ENCODE assay signal across 10 cellular contexts in the genomic region with DNA sequence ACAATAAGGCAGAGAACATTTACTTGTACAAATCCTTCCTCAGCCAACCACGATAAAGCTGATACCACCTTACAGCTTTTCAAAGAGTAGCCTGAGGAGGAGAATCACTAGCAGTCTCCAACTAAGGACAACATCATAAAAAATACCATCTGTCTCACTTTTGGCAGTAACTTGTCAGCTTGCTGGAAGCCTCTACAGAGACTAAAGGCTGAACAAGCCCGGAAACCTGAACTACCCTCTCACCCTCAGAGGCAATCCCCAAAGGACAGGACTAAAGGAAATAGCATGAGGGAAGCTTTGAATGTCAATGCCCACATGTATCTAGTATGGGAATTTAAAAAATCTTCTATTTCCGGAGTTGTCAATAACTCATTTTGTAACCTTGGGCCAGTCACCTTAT. TPM values are rescaled to one million over a fixed set of nuclear protein-coding genes. Genes with fewer than 3 reads are reported as not detected.
DNase-seq lines count a peak whose midpoint lies in the region; ATAC-seq, FAIRE-seq and TF ChIP-seq lines count a peak whose summit lies in the region.
"Had no signal": no experiment of that assay in that cellular context is flagged by ENCODE, and none has a peak within 500 bp of the region (broad histone marks: within the 10 kb centered on the region; RNA-seq: fewer than 3 reads in every experiment).

No MANE protein-coding gene starts in this region.

- no peak for TF ChIP-seq RAD21 in K562 (CRISPR knock-in tag; conservative IDR thresholded peaks at IDR 0.05 in 1 of 2, IDR thresholded peaks at IDR 0.05 in 1 of 2)

- H3K79me2 ChIP-seq in K562 (ENCODE audit: control insufficient read depth, insufficient read depth, low read length): peaks cover 97% of the 10 kb centered on the region

- H3K27me3 Mint-ChIP-seq in nephron progenitor cell (ENCODE audit: low read depth, poor library complexity): no peaks in the 10 kb centered on the region

- H3K27ac ChIP-seq in K562 (ENCODE audit: extremely low read depth, low read depth, low read length): peak overlapping the region; percentile 1; the same call in 1 of the 3 replicates
- H3K27ac ChIP-seq: tibial artery had no signal

- H3K4me3 Mint-ChIP-seq in nephron progenitor cell: peak overlapping the region; percentile 52

- no peak overlapping the region for H3K4me3 ChIP-seq in NB4 (ENCODE audit: low read depth, low read length)
- H3K4me3 ChIP-seq in K562: no peak overlapping the region
- H3K4me3 ChIP-seq: tibial artery had no signal

- DNase-seq in EH (ENCODE audit: low read depth) (peak; percentile 34), NB4 (ENCODE audit: low read depth) (peak; percentile 30), K562 (ENCODE audit: extremely low read depth in 1 of 4, low spot score in 3 of 4) (no peak), nephron progenitor cell (no peak), T-helper 9 cell (no peak)
- DNase-seq: MV-4-11, tibial artery had no signal

- TF ChIP-seq CTCF in NB4 (IDR thresholded peaks at IDR 0.05; ENCODE audit: low read depth, low read length): no peak
- no peak for TF ChIP-seq CTCF in K562 (IDR thresholded peaks at IDR 0.05 in 2 of 3, conservative IDR thresholded peaks at IDR 0.05 in 1 of 3; ENCODE audit: insufficient read depth in 2 of 3, low read depth in 1 of 3, low read length in 3 of 3)
- TF ChIP-seq CTCF in nephron progenitor cell (IDR thresholded peaks at IDR 0.05): no peak

- H3K4me1 Mint-ChIP-seq in nephron progenitor cell: peaks cover 54% of the 10 kb centered on the region

- H3K9me3 Mint-ChIP-seq in nephron progenitor cell: peaks cover 13% of the 10 kb centered on the region

- POLR2A ChIA-PET in K562 (lab: Yijun Ruan, JAX): interaction anchor here (1.0 to 14.0 kb wide), 6 partner anchors 8 to 664 kb away, joined by 3 to 129 read pairs (median 20); a partner anchor contains a TSS

- peak overlapping the region; percentile 89 for H3K27ac Mint-ChIP-seq in nephron progenitor cell

- H2AFZ ChIP-seq in K562 (ENCODE audit: low read depth, low read length): no peak overlapping the region

- peaks cover 70% of the 10 kb centered on the region for H3K36me3 Mint-ChIP-seq in nephron progenitor cell (ENCODE audit: low read depth)

- no peak for TF ChIP-seq EP300 in K562 (IDR thresholded peaks at IDR 0.05; ENCODE audit: low read length)

- no peaks in the 10 kb centered on the region for H3K9me1 ChIP-seq in K562 (ENCODE audit: control insufficient read depth, insufficient read depth, low read length)

- no peak overlapping the region for H3K4me2 ChIP-seq in K562 (ENCODE audit: insufficient read depth, low read length)

- peaks cover 42% of the 10 kb centered on the region for H4K20me1 ChIP-seq in K562 (replicated peaks; ENCODE audit: control insufficient read depth, insufficient read depth, low read length)

- no peak for TF ChIP-seq POLR2A in NB4 (IDR thresholded peaks at IDR 0.05; ENCODE audit: extremely low read depth, insufficient read length)
- no peak for TF ChIP-seq POLR2A in K562 (conservative IDR thresholded peaks at IDR 0.05)
- no peak for TF ChIP-seq POLR2A in GM18505 (IDR thresholded peaks at IDR 0.05; ENCODE audit: borderline replicate concordance, extremely low read depth, insufficient read depth, insufficient read length)

- peak; percentile 35 for FAIRE-seq in K562 (lab: Jason Lieb, UNC)

- ATAC-seq in K562: peak; percentile 62
- no peak for ATAC-seq in GM19395 (IDR thresholded peaks at IDR 0.05; ENCODE audit: unreplicated experiment)
- ATAC-seq in HG03469 (IDR thresholded peaks at IDR 0.05; ENCODE audit: unreplicated experiment): no peak
- ATAC-seq in GM18505 (IDR thresholded peaks at IDR 0.05; ENCODE audit: unreplicated experiment): no peak

- in situ Hi-C loops in K562 (cut with MboI): no loop called here

- no peaks in the 10 kb centered on the region for H3K9me3 ChIP-seq in K562 (replicated peaks; ENCODE audit: control insufficient read depth, insufficient read depth, low read depth, low read length)
- H3K9me3 ChIP-seq: tibial artery had no signal

- CTCF ChIA-PET in K562 (lab: Yijun Ruan, JAX; ENCODE audit: low intra/inter-chr PET ratio): no interaction called here

- no peak overlapping the region for H3K9ac ChIP-seq in K562 (ENCODE audit: insufficient read depth in 1 of 2, low read depth in 2 of 2, low read length in 2 of 2)

- H3K36me3 ChIP-seq in K562 (ENCODE audit: control insufficient read depth, insufficient read depth, low read length): peaks cover 85% of the 10 kb centered on the region

- no TSS peak for BruUV-seq in K562 (replicated peaks; lab: Mats Ljungman, UMichigan)

- H3K27me3 ChIP-seq in K562 (ENCODE audit: control insufficient read depth in 2 of 2, insufficient read depth in 2 of 2, low read length in 2 of 2): no peaks in the 10 kb centered on the region
- H3K27me3 ChIP-seq: tibial artery had no signal

- intact Hi-C loops in K562 (cut with micrococcal nuclease): no loop called here

- 44% methylated on average over 3 of the region's 3 CpGs for WGBS in K562 (ENCODE audit: insufficient coverage, low coverage, missing lambda C conversion rate)

- peaks cover 3% of the 10 kb centered on the region in 2 experiments; a peak in 3 of 5 replicates for H3K4me1 ChIP-seq in K562 (replicated peaks in 1 of 2; ENCODE audit: control insufficient read depth in 2 of 2, insufficient read depth in 2 of 2, low read length in 2 of 2)

RNA-seq across cellular contexts. Expression of a gene that starts 10.6 kb away (rescaled TPM):
- total RNA-seq in K562 (2011; cell fraction: chromatin; rRNA removed; ENCODE audit: low replicate concordance): 110 and 300 TPM in 2 replicates
- 71.2 and 83.3 TPM in 2 replicates for total RNA-seq in K562 (2011; cell fraction: nucleolus; rRNA removed)
- 149 and 200 TPM in 2 replicates for total RNA-seq in K562 (2011; cell fraction: nucleoplasm; rRNA removed)
- 75.6 and 77.7 TPM in 2 replicates for total RNA-seq in K562 (2014; rRNA removed)
- total RNA-seq in K562 (2014; rRNA removed; fragmentation: Illumina TruSeq; extraction: Trizol): 68.4 and 70.8 TPM in 2 replicates
- 84.2 and 91.4 TPM in 2 replicates for total RNA-seq in K562 (2015; rRNA removed; fragmentation: Illumina TruSeq; extraction: Trizol)
- 93.1 and 93.2 TPM in 2 replicates for total RNA-seq in K562 (2021)
- 69.6 and 82.0 TPM in 2 replicates for polyA plus RNA-seq in K562 (2011; rRNA removed)
- 37.1 and 75.0 TPM in 2 replicates for polyA plus RNA-seq in K562 (2011; cell fraction: cytosol; rRNA removed)
- 90.7 and 117 TPM in 2 replicates for polyA plus RNA-seq in K562 (2011; cell fraction: nucleus; rRNA removed)
- 67.1 and 100 TPM in 2 replicates for polyA plus RNA-seq in K562 (2012)
- 116 and 132 TPM in 2 replicates for polyA plus RNA-seq in K562 (2014; fragmentation: Illumina TruSeq; extraction: Trizol)
- polyA plus RNA-seq in K562 (2014; fragmentation: Nextera tagmentation; extraction: Ambion mirVana): 10 to 100 TPM; 15.9 to 18.4 TPM
- polyA plus RNA-seq in K562 (2014; rRNA removed): 119 and 128 TPM in 2 replicates
- 82.9 and 102 TPM in 2 replicates for polyA minus RNA-seq in K562 (2011; rRNA and poly(A)+ RNA removed)
- 30.6 and 39.6 TPM in 2 replicates for polyA minus RNA-seq in K562 (2011; cell fraction: cytosol; rRNA and poly(A)+ RNA removed)
- polyA minus RNA-seq in K562 (2011; cell fraction: nucleus; rRNA and poly(A)+ RNA removed): 32.4 and 56.8 TPM in 2 replicates

RNA-seq across cellular contexts. Expression of a gene that starts 47.4 kb away (rescaled TPM):
- total RNA-seq in K562 (2011; cell fraction: chromatin; rRNA removed; ENCODE audit: low replicate concordance): 0.58 and 0.62 TPM in 2 replicates
- 0.26 and 0.33 TPM in 2 replicates for total RNA-seq in K562 (2011; cell fraction: nucleolus; rRNA removed)
- total RNA-seq in K562 (2011; cell fraction: nucleoplasm; rRNA removed): 0.59 and 0.61 TPM in 2 replicates
- total RNA-seq in K562 (2014; rRNA removed) (not detected in 2 replicates), K562 (2014; rRNA removed; fragmentation: Illumina TruSeq; extraction: Trizol) (0.04 TPM in 1 of 2 replicates, not detected in the other), K562 (2015; rRNA removed; fragmentation: Illumina TruSeq; extraction: Trizol) (0.11 TPM in 1 of 2 replicates, not detected in the other), K562 (2021) (0.11 and 0.13 TPM in 2 replicates)
- polyA plus RNA-seq in K562 (2011; rRNA removed) (0.07 and 0.08 TPM in 2 replicates), K562 (2014; fragmentation: Illumina TruSeq; extraction: Trizol) (0.06 and 0.10 TPM in 2 replicates), K562 (2014; fragmentation: Nextera tagmentation; extraction: Ambion mirVana) (under 1 TPM; 0.30 to 0.35 TPM), K562 (2014; rRNA removed) (0.09 and 0.13 TPM in 2 replicates)
- polyA plus RNA-seq in K562 (2011; cell fraction: cytosol; rRNA removed): 0.04 and 0.09 TPM in 2 replicates
- polyA plus RNA-seq in K562 (2011; cell fraction: nucleus; rRNA removed): 0.47 and 0.80 TPM in 2 replicates
- 0.10 and 0.13 TPM in 2 replicates for polyA plus RNA-seq in K562 (2012)
- polyA minus RNA-seq in K562 (2011; rRNA and poly(A)+ RNA removed): 0.18 and 0.24 TPM in 2 replicates
- polyA minus RNA-seq in K562 (2011; cell fraction: cytosol; rRNA and poly(A)+ RNA removed): not detected in 2 replicates
- polyA minus RNA-seq in K562 (2011; cell fraction: nucleus; rRNA and poly(A)+ RNA removed): 0.11 and 0.13 TPM in 2 replicates

RNA-seq across cellular contexts. Expression of a gene that starts 59.6 kb away (rescaled TPM):
- 106 and 162 TPM in 2 replicates for total RNA-seq in K562 (2011; cell fraction: chromatin; rRNA removed; ENCODE audit: low replicate concordance)
- 106 and 111 TPM in 2 replicates for total RNA-seq in K562 (2011; cell fraction: nucleolus; rRNA removed)
- total RNA-seq in K562 (2011; cell fraction: nucleoplasm; rRNA removed): 98.9 and 104 TPM in 2 replicates
- total RNA-seq in K562 (2014; rRNA removed): 42.9 and 48.1 TPM in 2 replicates
- total RNA-seq in K562 (2014; rRNA removed; fragmentation: Illumina TruSeq; extraction: Trizol): 29.2 and 35.9 TPM in 2 replicates
- total RNA-seq in K562 (2015; rRNA removed; fragmentation: Illumina TruSeq; extraction: Trizol): 27.5 and 30.4 TPM in 2 replicates
- total RNA-seq in K562 (2021): 48.8 and 51.2 TPM in 2 replicates
- polyA plus RNA-seq in K562 (2011; rRNA removed): 43.7 and 57.2 TPM in 2 replicates
- polyA plus RNA-seq in K562 (2011; cell fraction: cytosol; rRNA removed): 46.1 and 47.4 TPM in 2 replicates
- 51.0 and 58.5 TPM in 2 replicates for polyA plus RNA-seq in K562 (2011; cell fraction: nucleus; rRNA removed)
- 39.0 and 47.8 TPM in 2 replicates for polyA plus RNA-seq in K562 (2012)
- polyA plus RNA-seq in K562 (2014; fragmentation: Illumina TruSeq; extraction: Trizol): 52.8 and 58.3 TPM in 2 replicates
- 10 to 100 TPM; 10.4 to 18.0 TPM for polyA plus RNA-seq in K562 (2014; fragmentation: Nextera tagmentation; extraction: Ambion mirVana)
- 58.6 and 61.2 TPM in 2 replicates for polyA plus RNA-seq in K562 (2014; rRNA removed)
- 44.6 and 48.9 TPM in 2 replicates for polyA minus RNA-seq in K562 (2011; rRNA and poly(A)+ RNA removed)
- 25.6 and 31.0 TPM in 2 replicates for polyA minus RNA-seq in K562 (2011; cell fraction: cytosol; rRNA and poly(A)+ RNA removed)
- 33.3 and 39.5 TPM in 2 replicates for polyA minus RNA-seq in K562 (2011; cell fraction: nucleus; rRNA and poly(A)+ RNA removed)

Comparison
In these comparisons a context has a peak if more than half of its experiments do, and no peak if none do; other contexts are left out.
1. DNase-seq: peak in EH (single experiment) and NB4 (single experiment); none in K562 (0 of 4), nephron progenitor cell (single experiment) and T-helper 9 cell (single experiment).